Comparison of ENCODE assay signal across 16 cellular contexts in the genomic region with DNA sequence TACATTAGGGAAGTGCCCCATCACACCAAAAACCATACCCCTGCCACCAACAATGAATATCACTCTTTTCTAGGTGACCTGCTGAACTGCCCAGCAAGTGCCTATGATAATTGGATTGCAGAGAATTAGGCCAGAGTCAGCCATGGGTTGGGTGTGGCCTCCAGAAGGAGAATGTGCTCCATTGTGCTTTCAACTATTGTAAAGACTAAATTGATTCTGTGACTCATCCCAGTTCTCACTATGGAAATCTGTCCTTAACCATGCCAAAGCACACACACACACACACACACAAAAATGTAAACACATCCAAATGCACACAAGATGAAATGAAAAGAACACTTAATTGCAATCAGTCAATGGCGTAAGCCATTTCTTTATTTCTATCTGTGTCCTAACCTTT.
"Had no signal": no experiment of that assay in that cellular context is flagged by ENCODE, and none has a peak within 500 bp of the region (broad histone marks: within the 10 kb centered on the region; RNA-seq: fewer than 3 reads in every experiment).

No MANE protein-coding gene starts in this region.

- DNase-seq: activated CD4-positive, alpha-beta T cell treated with anti-CD3 and anti-CD28 coated beads for 1 hour; activated CD4-positive, alpha-beta T cell treated with anti-CD3 and anti-CD28 coated beads, Interleukin-2, amount 50 U/mL, for 4 hours; activated naive CD4-positive, alpha-beta T cell treated with anti-CD3 and anti-CD28 coated beads for 36 hours; activated naive CD8-positive, alpha-beta T cell treated with anti-CD3 and anti-CD28 coated beads, Interleukin-2, amount 50 U/mL, for 24 hours; activated T-cell treated with anti-CD3 and anti-CD28 coated beads for 4 hours; aorta; dermis blood vessel endothelial cell; effector memory CD8-positive, alpha-beta T cell; glutamatergic neuron; hypothalamus; nucleus accumbens; posterior cingulate gyrus; stimulated activated CD4-positive, alpha-beta T cell treated with anti-CD3 and anti-CD28 coated beads, Interleukin-15, amount 100 ng/mL, for 24 hours; stimulated activated CD4-positive, alpha-beta T cell treated with anti-CD3 and anti-CD28 coated beads, Interleukin-4, amount 100 ng/mL, for 1 hour; stimulated activated naive B cell treated with anti-CD40 and anti-IgM and Interleukin-4, amounts not matched to agents 10 μg/mL and 1 μg/mL and 100 μg/mL, for 72 hours; thyroid gland had no signal
